In the genomic region with DNA sequence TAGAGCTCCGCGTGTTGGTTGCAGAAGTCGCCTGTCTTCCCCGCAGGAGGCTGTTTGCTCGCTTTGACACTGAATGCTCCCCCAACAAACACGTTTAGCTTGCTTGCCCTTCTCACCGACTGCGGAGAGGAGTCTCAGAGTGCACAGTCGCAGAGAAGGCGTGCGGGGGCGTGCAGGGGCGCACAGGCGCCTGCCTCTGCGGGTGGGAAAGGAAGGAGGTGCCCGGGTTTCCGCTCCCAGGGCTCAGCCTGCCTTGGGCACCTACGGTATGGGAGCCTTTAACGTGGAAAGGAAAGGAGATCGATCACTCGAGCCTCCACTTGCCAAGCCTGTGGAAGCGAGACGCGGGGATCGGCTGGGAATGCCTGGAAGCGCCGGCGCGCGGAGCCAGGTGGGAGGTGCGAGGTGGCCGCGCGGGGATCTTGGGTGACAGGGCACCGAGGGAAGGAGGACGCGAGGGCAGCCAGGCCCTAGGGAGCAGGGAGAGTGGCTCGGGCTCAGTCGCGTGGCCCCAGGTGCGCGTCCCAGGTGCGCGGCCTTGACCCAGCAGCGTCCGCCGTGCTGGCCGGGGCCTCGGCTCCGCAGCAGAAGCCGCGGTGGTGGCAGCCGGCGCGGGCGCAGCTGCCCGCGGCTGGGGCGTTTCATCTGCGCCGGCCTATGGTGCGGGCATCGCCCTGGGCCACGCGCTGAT, we compare ENCODE assay signal across 1 cellular context.
TF ChIP-seq lines count a peak whose summit lies in the region.

A gene (plus strand): TSS at position 419 of the 691 bp plus-strand sequence. CDS start 749 bp downstream, outside the sequence.

TF ChIP-seq in K562, 482 proteins besides CTCF, POLR2A, EP300 and RAD21 (continued from another document and continues in another):
- TF ChIP-seq, protein P1, sequence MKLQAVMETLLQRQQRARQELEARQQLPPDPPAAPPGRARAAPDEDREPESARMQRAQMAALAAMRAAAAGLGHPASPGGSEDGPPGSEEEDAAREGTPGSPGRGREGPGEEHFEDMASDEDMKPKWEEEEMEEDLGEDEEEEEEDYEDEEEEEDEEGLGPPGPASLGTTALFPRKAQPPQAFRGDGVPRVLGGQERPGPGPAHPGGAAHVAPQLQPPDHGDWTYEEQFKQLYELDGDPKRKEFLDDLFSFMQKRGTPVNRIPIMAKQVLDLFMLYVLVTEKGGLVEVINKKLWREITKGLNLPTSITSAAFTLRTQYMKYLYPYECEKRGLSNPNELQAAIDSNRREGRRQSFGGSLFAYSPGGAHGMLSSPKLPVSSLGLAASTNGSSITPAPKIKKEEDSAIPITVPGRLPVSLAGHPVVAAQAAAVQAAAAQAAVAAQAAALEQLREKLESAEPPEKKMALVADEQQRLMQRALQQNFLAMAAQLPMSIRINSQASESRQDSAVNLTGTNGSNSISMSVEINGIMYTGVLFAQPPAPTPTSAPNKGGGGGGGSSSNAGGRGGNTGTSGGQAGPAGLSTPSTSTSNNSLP (IDR thresholded peaks at IDR 0.05; ENCODE audit: borderline replicate concordance, low read depth, low read length) = no peak
- TF ChIP-seq TCFL5 (CRISPR knock-in tag; conservative IDR thresholded peaks at IDR 0.05) (no peak), PPARD (CRISPR knock-in tag; IDR thresholded peaks at IDR 0.05) (no peak), FOXA3 (CRISPR knock-in tag; conservative IDR thresholded peaks at IDR 0.05 in 1 of 2, IDR thresholded peaks at IDR 0.05 in 1 of 2) (no peak), ZNF224 (CRISPR knock-in tag; IDR thresholded peaks at IDR 0.05) (no peak), TOE1 (IDR thresholded peaks at IDR 0.05; ENCODE audit: borderline replicate concordance) (peak; percentile 92), TOE1 (CRISPR knock-in tag; IDR thresholded peaks at IDR 0.05; ENCODE audit: borderline replicate concordance, low read depth) (no peak), ELF4 (CRISPR knock-in tag; IDR thresholded peaks at IDR 0.05) (no peak), RUNX1 (IDR thresholded peaks at IDR 0.05; ENCODE audit: low read depth) (no peak), ZNF175 (CRISPR knock-in tag; IDR thresholded peaks at IDR 0.05; ENCODE audit: low read depth) (no peak), XRCC3 (IDR thresholded peaks at IDR 0.05) (no peak), PTTG1 (tag; IDR thresholded peaks at IDR 0.05; ENCODE audit: low read depth) (no peak), POLR2B (IDR thresholded peaks at IDR 0.05; ENCODE audit: low read depth, partially characterized antibody) (peak; percentile 55), SMAD3 (CRISPR knock-in tag; conservative IDR thresholded peaks at IDR 0.05) (no peak), NR4A1 (CRISPR knock-in tag; IDR thresholded peaks at IDR 0.05) (no peak), NR4A1 (tag; IDR thresholded peaks at IDR 0.05) (no peak), WHSC1 (IDR thresholded peaks at IDR 0.05; ENCODE audit: low read length) (no peak), HDAC3 (IDR thresholded peaks at IDR 0.05; ENCODE audit: borderline replicate concordance, partially characterized antibody) (no peak), CBX2 (IDR thresholded peaks at IDR 0.05; ENCODE audit: insufficient read depth, low read length, poor library complexity, severe bottlenecking) (no peak), BRF1 (IDR thresholded peaks at IDR 0.05; ENCODE audit: borderline replicate concordance, extremely low read depth, insufficient read length) (no peak), ILF3 (IDR thresholded peaks at IDR 0.05; ENCODE audit: borderline replicate concordance) (no peak), FOXM1 (IDR thresholded peaks at IDR 0.05; ENCODE audit: low read depth) (peak; percentile 73; the same call in 1 of the 2 replicates), FOXM1 (CRISPR knock-in tag; IDR thresholded peaks at IDR 0.05; ENCODE audit: low read depth) (no peak), MED1 (CRISPR knock-in tag; IDR thresholded peaks at IDR 0.05; ENCODE audit: borderline replicate concordance) (no peak), DPF2 (IDR thresholded peaks at IDR 0.05) (no peak), NEUROD1 (IDR thresholded peaks at IDR 0.05; ENCODE audit: borderline replicate concordance, low read depth, low read length, partially characterized antibody) (peak; percentile 85), NFYB (IDR thresholded peaks at IDR 0.05; ENCODE audit: extremely low read depth, insufficient read length) (no peak), ARID1B (IDR thresholded peaks at IDR 0.05) (no peak)
- TF ChIP-seq, protein P2, sequence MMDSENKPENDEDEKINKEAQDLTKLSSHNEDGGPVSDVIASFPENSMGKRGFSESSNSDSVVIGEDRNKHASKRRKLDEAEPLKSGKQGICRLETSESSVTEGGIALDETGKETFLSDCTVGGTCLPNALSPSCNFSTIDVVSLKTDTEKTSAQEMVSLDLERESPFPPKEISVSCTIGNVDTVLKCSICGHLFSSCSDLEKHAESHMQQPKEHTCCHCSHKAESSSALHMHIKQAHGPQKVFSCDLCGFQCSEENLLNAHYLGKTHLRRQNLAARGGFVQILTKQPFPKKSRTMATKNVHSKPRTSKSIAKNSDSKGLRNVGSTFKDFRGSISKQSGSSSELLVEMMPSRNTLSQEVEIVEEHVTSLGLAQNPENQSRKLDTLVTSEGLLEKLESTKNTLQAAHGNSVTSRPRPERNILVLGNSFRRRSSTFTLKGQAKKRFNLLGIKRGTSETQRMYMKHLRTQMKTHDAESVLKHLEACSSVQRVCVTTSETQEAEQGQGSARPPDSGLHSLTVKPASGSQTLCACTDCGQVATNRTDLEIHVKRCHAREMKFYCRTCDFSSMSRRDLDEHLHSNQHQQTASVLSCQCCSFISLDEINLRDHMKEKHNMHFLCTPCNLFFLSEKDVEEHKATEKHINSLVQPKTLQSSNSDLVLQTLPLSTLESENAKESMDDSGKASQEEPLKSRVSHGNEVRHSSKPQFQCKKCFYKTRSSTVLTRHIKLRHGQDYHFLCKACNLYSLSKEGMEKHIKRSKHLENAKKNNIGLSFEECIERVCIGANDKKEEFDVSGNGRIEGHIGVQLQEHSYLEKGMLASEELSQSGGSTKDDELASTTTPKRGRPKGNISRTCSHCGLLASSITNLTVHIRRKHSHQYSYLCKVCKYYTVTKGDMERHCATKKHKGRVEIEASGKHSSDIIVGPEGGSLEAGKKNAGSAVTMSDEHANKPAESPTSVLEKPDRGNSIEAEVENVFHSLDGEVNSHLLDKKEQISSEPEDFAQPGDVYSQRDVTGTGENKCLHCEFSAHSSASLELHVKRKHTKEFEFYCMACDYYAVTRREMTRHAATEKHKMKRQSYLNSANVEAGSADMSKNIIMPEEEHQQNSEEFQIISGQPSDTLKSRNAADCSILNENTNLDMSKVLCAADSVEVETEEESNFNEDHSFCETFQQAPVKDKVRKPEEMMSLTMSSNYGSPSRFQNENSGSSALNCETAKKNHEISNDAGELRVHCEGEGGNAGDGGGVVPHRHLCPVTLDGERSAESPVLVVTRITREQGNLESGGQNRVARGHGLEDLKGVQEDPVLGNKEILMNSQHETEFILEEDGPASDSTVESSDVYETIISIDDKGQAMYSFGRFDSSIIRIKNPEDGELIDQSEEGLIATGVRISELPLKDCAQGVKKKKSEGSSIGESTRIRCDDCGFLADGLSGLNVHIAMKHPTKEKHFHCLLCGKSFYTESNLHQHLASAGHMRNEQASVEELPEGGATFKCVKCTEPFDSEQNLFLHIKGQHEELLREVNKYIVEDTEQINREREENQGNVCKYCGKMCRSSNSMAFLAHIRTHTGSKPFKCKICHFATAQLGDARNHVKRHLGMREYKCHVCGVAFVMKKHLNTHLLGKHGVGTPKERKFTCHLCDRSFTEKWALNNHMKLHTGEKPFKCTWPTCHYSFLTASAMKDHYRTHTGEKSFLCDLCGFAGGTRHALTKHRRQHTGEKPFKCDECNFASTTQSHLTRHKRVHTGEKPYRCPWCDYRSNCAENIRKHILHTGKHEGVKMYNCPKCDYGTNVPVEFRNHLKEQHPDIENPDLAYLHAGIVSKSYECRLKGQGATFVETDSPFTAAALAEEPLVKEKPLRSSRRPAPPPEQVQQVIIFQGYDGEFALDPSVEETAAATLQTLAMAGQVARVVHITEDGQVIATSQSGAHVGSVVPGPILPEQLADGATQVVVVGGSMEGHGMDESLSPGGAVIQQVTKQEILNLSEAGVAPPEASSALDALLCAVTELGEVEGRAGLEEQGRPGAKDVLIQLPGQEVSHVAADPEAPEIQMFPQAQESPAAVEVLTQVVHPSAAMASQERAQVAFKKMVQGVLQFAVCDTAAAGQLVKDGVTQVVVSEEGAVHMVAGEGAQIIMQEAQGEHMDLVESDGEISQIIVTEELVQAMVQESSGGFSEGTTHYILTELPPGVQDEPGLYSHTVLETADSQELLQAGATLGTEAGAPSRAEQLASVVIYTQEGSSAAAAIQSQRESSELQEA (IDR thresholded peaks at IDR 0.05; ENCODE audit: low read depth) = no peak
- TF ChIP-seq, protein P3, sequence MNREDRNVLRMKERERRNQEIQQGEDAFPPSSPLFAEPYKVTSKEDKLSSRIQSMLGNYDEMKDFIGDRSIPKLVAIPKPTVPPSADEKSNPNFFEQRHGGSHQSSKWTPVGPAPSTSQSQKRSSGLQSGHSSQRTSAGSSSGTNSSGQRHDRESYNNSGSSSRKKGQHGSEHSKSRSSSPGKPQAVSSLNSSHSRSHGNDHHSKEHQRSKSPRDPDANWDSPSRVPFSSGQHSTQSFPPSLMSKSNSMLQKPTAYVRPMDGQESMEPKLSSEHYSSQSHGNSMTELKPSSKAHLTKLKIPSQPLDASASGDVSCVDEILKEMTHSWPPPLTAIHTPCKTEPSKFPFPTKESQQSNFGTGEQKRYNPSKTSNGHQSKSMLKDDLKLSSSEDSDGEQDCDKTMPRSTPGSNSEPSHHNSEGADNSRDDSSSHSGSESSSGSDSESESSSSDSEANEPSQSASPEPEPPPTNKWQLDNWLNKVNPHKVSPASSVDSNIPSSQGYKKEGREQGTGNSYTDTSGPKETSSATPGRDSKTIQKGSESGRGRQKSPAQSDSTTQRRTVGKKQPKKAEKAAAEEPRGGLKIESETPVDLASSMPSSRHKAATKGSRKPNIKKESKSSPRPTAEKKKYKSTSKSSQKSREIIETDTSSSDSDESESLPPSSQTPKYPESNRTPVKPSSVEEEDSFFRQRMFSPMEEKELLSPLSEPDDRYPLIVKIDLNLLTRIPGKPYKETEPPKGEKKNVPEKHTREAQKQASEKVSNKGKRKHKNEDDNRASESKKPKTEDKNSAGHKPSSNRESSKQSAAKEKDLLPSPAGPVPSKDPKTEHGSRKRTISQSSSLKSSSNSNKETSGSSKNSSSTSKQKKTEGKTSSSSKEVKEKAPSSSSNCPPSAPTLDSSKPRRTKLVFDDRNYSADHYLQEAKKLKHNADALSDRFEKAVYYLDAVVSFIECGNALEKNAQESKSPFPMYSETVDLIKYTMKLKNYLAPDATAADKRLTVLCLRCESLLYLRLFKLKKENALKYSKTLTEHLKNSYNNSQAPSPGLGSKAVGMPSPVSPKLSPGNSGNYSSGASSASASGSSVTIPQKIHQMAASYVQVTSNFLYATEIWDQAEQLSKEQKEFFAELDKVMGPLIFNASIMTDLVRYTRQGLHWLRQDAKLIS (CRISPR knock-in tag; IDR thresholded peaks at IDR 0.05) = no peak
- TF ChIP-seq, protein P4, sequence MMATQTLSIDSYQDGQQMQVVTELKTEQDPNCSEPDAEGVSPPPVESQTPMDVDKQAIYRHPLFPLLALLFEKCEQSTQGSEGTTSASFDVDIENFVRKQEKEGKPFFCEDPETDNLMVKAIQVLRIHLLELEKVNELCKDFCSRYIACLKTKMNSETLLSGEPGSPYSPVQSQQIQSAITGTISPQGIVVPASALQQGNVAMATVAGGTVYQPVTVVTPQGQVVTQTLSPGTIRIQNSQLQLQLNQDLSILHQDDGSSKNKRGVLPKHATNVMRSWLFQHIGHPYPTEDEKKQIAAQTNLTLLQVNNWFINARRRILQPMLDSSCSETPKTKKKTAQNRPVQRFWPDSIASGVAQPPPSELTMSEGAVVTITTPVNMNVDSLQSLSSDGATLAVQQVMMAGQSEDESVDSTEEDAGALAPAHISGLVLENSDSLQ (IDR thresholded peaks at IDR 0.05) = no peak
- TF ChIP-seq, protein P5, sequence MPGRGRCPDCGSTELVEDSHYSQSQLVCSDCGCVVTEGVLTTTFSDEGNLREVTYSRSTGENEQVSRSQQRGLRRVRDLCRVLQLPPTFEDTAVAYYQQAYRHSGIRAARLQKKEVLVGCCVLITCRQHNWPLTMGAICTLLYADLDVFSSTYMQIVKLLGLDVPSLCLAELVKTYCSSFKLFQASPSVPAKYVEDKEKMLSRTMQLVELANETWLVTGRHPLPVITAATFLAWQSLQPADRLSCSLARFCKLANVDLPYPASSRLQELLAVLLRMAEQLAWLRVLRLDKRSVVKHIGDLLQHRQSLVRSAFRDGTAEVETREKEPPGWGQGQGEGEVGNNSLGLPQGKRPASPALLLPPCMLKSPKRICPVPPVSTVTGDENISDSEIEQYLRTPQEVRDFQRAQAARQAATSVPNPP (IDR thresholded peaks at IDR 0.05; ENCODE audit: borderline replicate concordance, insufficient read depth, insufficient read length) = no peak
- TF ChIP-seq, protein P6, sequence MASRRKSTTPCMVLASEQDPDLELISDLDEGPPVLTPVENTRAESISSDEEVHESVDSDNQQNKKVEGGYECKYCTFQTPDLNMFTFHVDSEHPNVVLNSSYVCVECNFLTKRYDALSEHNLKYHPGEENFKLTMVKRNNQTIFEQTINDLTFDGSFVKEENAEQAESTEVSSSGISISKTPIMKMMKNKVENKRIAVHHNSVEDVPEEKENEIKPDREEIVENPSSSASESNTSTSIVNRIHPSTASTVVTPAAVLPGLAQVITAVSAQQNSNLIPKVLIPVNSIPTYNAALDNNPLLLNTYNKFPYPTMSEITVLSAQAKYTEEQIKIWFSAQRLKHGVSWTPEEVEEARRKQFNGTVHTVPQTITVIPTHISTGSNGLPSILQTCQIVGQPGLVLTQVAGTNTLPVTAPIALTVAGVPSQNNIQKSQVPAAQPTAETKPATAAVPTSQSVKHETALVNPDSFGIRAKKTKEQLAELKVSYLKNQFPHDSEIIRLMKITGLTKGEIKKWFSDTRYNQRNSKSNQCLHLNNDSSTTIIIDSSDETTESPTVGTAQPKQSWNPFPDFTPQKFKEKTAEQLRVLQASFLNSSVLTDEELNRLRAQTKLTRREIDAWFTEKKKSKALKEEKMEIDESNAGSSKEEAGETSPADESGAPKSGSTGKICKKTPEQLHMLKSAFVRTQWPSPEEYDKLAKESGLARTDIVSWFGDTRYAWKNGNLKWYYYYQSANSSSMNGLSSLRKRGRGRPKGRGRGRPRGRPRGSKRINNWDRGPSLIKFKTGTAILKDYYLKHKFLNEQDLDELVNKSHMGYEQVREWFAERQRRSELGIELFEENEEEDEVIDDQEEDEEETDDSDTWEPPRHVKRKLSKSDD (conservative IDR thresholded peaks at IDR 0.05; ENCODE audit: low read length) = no peak
- TF ChIP-seq, protein P7, sequence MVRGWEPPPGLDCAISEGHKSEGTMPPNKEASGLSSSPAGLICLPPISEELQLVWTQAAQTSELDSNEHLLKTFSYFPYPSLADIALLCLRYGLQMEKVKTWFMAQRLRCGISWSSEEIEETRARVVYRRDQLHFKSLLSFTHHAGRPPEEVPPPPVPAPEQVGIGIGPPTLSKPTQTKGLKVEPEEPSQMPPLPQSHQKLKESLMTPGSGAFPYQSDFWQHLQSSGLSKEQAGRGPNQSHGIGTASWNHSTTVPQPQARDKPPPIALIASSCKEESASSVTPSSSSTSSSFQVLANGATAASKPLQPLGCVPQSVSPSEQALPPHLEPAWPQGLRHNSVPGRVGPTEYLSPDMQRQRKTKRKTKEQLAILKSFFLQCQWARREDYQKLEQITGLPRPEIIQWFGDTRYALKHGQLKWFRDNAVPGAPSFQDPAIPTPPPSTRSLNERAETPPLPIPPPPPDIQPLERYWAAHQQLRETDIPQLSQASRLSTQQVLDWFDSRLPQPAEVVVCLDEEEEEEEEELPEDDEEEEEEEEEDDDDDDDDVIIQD (CRISPR knock-in tag; IDR thresholded peaks at IDR 0.05) = no peak
- TF ChIP-seq, protein P8, sequence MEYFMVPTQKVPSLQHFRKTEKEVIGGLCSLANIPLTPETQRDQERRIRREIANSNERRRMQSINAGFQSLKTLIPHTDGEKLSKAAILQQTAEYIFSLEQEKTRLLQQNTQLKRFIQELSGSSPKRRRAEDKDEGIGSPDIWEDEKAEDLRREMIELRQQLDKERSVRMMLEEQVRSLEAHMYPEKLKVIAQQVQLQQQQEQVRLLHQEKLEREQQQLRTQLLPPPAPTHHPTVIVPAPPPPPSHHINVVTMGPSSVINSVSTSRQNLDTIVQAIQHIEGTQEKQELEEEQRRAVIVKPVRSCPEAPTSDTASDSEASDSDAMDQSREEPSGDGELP (CRISPR knock-in tag; IDR thresholded peaks at IDR 0.05; ENCODE audit: borderline replicate concordance) = peak; percentile 84
